ENCODE assay signal across 1 cellular context in the genomic region with DNA sequence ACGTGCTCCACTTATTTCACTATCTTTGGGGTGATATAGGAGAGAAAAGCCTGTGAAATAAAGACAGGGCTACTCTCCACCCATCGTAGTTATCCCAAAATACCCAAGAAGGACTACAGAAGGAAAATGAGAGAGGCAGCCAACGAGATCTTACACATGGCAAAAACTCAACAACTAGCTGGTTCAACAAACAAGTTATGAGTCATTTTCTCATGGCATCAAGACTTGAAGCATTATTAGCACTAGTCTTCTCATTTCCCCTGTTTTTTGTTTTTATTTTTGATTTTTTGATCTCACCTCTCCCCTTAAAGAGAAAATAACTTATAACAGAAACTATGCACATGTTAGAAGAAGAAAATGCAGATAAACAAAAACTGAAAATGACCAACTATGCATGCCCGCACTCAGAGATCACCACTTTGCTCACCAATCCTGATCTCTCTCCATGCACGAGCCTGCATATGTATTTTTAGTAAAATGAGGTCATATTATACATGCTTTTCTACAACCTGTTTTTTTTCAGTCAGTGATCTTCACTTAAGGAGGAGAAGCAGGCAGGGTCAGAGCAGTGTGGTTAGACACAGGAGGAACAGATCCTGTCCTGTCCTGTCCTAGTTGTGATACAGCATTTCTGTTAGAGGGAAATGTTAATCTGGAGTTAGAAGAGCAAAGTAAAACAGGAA.
TF ChIP-seq lines count a peak whose summit lies in the region.

No MANE protein-coding gene starts in this region.

TF ChIP-seq in GM12878, 131 proteins besides CTCF, POLR2A, EP300 and RAD21:
- TF ChIP-seq MEF2A (IDR thresholded peaks at IDR 0.05; ENCODE audit: insufficient read depth, low read depth, low read length): peak; percentile 77
- TF ChIP-seq CBFB (IDR thresholded peaks at IDR 0.05; ENCODE audit: low read depth): peak; percentile 72; the same call in 1 of the 2 replicates
- TF ChIP-seq ZZZ3 (IDR thresholded peaks at IDR 0.05; ENCODE audit: control insufficient read depth, insufficient read length, low read depth): no peak
- no peak for TF ChIP-seq CEBPB (IDR thresholded peaks at IDR 0.05; ENCODE audit: borderline replicate concordance in 1 of 2, low read depth in 2 of 2, low read length in 2 of 2)
- TF ChIP-seq, protein P1, sequence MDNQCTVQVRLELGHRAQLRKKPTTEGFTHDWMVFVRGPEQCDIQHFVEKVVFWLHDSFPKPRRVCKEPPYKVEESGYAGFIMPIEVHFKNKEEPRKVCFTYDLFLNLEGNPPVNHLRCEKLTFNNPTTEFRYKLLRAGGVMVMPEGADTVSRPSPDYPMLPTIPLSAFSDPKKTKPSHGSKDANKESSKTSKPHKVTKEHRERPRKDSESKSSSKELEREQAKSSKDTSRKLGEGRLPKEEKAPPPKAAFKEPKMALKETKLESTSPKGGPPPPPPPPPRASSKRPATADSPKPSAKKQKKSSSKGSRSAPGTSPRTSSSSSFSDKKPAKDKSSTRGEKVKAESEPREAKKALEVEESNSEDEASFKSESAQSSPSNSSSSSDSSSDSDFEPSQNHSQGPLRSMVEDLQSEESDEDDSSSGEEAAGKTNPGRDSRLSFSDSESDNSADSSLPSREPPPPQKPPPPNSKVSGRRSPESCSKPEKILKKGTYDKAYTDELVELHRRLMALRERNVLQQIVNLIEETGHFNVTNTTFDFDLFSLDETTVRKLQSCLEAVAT (IDR thresholded peaks at IDR 0.05): no peak
- 0 out of 2 replicates have a peak, but pooled peaks have one; percentile 7 for TF ChIP-seq JUNB (IDR thresholded peaks at IDR 0.05)
- no peak for TF ChIP-seq HDGF (IDR thresholded peaks at IDR 0.05)
- TF ChIP-seq ATF7 (IDR thresholded peaks at IDR 0.05; ENCODE audit: low read depth): peak; percentile 87
- peak; percentile 44 for TF ChIP-seq ZBED1 (IDR thresholded peaks at IDR 0.05; ENCODE audit: borderline replicate concordance)
- TF ChIP-seq ZNF384 (IDR thresholded peaks at IDR 0.05; ENCODE audit: borderline replicate concordance, low read depth, low read length): no peak
- TF ChIP-seq DPF2 (IDR thresholded peaks at IDR 0.05): 0 out of 2 replicates have a peak, but pooled peaks have one; percentile 17
- peak; percentile 49 for TF ChIP-seq EED (IDR thresholded peaks at IDR 0.05; ENCODE audit: low read depth)
- TF ChIP-seq, protein P2, sequence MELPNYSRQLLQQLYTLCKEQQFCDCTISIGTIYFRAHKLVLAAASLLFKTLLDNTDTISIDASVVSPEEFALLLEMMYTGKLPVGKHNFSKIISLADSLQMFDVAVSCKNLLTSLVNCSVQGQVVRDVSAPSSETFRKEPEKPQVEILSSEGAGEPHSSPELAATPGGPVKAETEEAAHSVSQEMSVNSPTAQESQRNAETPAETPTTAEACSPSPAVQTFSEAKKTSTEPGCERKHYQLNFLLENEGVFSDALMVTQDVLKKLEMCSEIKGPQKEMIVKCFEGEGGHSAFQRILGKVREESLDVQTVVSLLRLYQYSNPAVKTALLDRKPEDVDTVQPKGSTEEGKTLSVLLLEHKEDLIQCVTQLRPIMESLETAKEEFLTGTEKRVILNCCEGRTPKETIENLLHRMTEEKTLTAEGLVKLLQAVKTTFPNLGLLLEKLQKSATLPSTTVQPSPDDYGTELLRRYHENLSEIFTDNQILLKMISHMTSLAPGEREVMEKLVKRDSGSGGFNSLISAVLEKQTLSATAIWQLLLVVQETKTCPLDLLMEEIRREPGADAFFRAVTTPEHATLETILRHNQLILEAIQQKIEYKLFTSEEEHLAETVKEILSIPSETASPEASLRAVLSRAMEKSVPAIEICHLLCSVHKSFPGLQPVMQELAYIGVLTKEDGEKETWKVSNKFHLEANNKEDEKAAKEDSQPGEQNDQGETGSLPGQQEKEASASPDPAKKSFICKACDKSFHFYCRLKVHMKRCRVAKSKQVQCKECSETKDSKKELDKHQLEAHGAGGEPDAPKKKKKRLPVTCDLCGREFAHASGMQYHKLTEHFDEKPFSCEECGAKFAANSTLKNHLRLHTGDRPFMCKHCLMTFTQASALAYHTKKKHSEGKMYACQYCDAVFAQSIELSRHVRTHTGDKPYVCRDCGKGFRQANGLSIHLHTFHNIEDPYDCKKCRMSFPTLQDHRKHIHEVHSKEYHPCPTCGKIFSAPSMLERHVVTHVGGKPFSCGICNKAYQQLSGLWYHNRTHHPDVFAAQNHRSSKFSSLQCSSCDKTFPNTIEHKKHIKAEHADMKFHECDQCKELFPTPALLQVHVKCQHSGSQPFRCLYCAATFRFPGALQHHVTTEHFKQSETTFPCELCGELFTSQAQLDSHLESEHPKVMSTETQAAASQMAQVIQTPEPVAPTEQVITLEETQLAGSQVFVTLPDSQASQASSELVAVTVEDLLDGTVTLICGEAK (IDR thresholded peaks at IDR 0.05; ENCODE audit: borderline replicate concordance): no peak
- TF ChIP-seq, protein P3, sequence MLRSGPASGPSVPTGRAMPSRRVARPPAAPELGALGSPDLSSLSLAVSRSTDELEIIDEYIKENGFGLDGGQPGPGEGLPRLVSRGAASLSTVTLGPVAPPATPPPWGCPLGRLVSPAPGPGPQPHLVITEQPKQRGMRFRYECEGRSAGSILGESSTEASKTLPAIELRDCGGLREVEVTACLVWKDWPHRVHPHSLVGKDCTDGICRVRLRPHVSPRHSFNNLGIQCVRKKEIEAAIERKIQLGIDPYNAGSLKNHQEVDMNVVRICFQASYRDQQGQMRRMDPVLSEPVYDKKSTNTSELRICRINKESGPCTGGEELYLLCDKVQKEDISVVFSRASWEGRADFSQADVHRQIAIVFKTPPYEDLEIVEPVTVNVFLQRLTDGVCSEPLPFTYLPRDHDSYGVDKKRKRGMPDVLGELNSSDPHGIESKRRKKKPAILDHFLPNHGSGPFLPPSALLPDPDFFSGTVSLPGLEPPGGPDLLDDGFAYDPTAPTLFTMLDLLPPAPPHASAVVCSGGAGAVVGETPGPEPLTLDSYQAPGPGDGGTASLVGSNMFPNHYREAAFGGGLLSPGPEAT (IDR thresholded peaks at IDR 0.05; ENCODE audit: low read depth): peak; percentile 17; the same call in 1 of the 2 replicates
- no peak for TF ChIP-seq TBL1XR1 (IDR thresholded peaks at IDR 0.05; ENCODE audit: low read depth, low read length)
- peak; percentile 70; the same call in 1 of the 2 replicates for TF ChIP-seq NFIC (IDR thresholded peaks at IDR 0.05; ENCODE audit: low read depth, low read length)
- TF ChIP-seq NBN (IDR thresholded peaks at IDR 0.05): no peak
- TF ChIP-seq, protein P4, sequence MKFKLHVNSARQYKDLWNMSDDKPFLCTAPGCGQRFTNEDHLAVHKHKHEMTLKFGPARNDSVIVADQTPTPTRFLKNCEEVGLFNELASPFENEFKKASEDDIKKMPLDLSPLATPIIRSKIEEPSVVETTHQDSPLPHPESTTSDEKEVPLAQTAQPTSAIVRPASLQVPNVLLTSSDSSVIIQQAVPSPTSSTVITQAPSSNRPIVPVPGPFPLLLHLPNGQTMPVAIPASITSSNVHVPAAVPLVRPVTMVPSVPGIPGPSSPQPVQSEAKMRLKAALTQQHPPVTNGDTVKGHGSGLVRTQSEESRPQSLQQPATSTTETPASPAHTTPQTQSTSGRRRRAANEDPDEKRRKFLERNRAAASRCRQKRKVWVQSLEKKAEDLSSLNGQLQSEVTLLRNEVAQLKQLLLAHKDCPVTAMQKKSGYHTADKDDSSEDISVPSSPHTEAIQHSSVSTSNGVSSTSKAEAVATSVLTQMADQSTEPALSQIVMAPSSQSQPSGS (IDR thresholded peaks at IDR 0.05; ENCODE audit: low read length): peak; percentile 93
- TF ChIP-seq GATAD2B (conservative IDR thresholded peaks at IDR 0.05; ENCODE audit: low read depth): no peak
- TF ChIP-seq, protein P5, sequence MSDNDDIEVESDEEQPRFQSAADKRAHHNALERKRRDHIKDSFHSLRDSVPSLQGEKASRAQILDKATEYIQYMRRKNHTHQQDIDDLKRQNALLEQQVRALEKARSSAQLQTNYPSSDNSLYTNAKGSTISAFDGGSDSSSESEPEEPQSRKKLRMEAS (IDR thresholded peaks at IDR 0.05; ENCODE audit: low read depth, low read length): 0 out of 2 replicates have a peak, but pooled peaks have one; percentile 23
- 0 out of 4 replicates have a peak, but pooled peaks of 1 of the 2 experiments have one; percentile 21 for TF ChIP-seq IKZF2 (IDR thresholded peaks at IDR 0.05)
- TF ChIP-seq MEF2B (IDR thresholded peaks at IDR 0.05; ENCODE audit: partially characterized antibody, poor library complexity, severe bottlenecking): peak; percentile 21
- no peak for TF ChIP-seq WRNIP1 (IDR thresholded peaks at IDR 0.05; ENCODE audit: borderline replicate concordance, low read depth, low read length)
- peak; percentile 70 to 72; a peak in 3 of 4 replicates for TF ChIP-seq BHLHE40 (IDR thresholded peaks at IDR 0.05; ENCODE audit: borderline replicate concordance in 1 of 2, low read depth in 2 of 2, low read length in 1 of 2)
- TF ChIP-seq, protein P6, sequence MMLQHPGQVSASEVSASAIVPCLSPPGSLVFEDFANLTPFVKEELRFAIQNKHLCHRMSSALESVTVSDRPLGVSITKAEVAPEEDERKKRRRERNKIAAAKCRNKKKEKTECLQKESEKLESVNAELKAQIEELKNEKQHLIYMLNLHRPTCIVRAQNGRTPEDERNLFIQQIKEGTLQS (IDR thresholded peaks at IDR 0.05; ENCODE audit: borderline replicate concordance, extremely low read depth, low read depth, low read length): no peak
